In the genomic region with DNA sequence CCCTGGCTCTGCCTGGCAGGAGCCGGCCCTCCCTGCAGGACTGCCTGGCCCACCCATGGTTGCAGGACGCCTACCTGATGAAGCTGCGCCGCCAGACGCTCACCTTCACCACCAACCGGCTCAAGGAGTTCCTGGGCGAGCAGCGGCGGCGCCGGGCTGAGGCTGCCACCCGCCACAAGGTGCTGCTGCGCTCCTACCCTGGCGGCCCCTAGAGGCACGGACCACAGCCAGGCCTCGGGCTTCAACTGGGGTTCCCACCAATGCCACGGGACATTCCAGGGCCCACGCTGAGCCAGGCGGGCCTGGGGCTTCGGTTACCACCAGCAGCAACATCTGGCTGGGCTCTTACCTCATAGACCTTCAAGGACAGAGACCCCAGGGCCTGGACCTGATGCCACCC, we compare ENCODE assay signal across 19 cellular contexts. TPM values are rescaled to one million over a fixed set of nuclear protein-coding genes. Genes with fewer than 3 reads are reported as not detected.
"Had no signal": no experiment of that assay in that cellular context is flagged by ENCODE, and none has a peak within 500 bp of the region (broad histone marks: within the 10 kb centered on the region; RNA-seq: fewer than 3 reads in every experiment).

No MANE protein-coding gene starts in this region.

- H3K9me3 ChIP-seq: esophagus squamous epithelium, pancreas, thyroid gland had no signal

- H3K36me3 ChIP-seq: esophagus squamous epithelium, pancreas, thyroid gland had no signal

- H3K27me3 ChIP-seq: pancreas, thyroid gland had no signal

- DNase-seq: activated CD4-positive, alpha-beta memory T cell treated with anti-CD3 and anti-CD28 coated beads for 36 hours; activated CD4-positive, alpha-beta T cell treated with anti-CD3 and anti-CD28 coated beads for 1 hour; activated gamma-delta T cell treated with Interleukin-2 at 50 U/mL for 16 hours; activated naive CD8-positive, alpha-beta T cell treated with anti-CD3 and anti-CD28 coated beads for 36 hours; activated T-cell treated with anti-CD3 and anti-CD28 coated beads, Interleukin-2, amount 50 U/mL, for 48 hours; anterior cingulate cortex; dorsolateral prefrontal cortex; esophagus squamous epithelium; foreskin fibroblast; stimulated activated CD4-positive, alpha-beta T cell treated with anti-CD3 and anti-CD28 coated beads, Interleukin-4, amount 100 ng/mL, for 4 hours; stimulated activated naive CD8-positive, alpha-beta T cell treated with anti-CD3 and anti-CD28 coated beads, Interleukin-15, amount 100 ng/mL, for 72 hours; T-helper 17 cell; thyroid gland had no signal

- FAIRE-seq: endometrium, islet of Langerhans, pancreas had no signal

- H3K9me3 Mint-ChIP-seq: activated CD4-positive, alpha-beta memory T cell treated with anti-CD3 and anti-CD28 coated beads for 36 hours; activated naive CD8-positive, alpha-beta T cell treated with anti-CD3 and anti-CD28 coated beads for 36 hours; memory B cell; stimulated activated naive CD8-positive, alpha-beta T cell treated with anti-CD3 and anti-CD28 coated beads, Interleukin-15, amount 100 ng/mL, for 72 hours had no signal

- H3K4me3 Mint-ChIP-seq: activated CD4-positive, alpha-beta memory T cell treated with anti-CD3 and anti-CD28 coated beads for 36 hours; activated naive CD8-positive, alpha-beta T cell treated with anti-CD3 and anti-CD28 coated beads for 36 hours; memory B cell; stimulated activated naive CD8-positive, alpha-beta T cell treated with anti-CD3 and anti-CD28 coated beads, Interleukin-15, amount 100 ng/mL, for 72 hours; T-helper 17 cell had no signal

- H3K4me3 ChIP-seq: dorsolateral prefrontal cortex, esophagus squamous epithelium, pancreas, skin epidermis, thyroid gland had no signal

- H3K36me3 Mint-ChIP-seq: activated CD4-positive, alpha-beta memory T cell treated with anti-CD3 and anti-CD28 coated beads for 36 hours; activated naive CD8-positive, alpha-beta T cell treated with anti-CD3 and anti-CD28 coated beads for 36 hours; memory B cell had no signal

- H3K27ac ChIP-seq: dorsolateral prefrontal cortex, esophagus squamous epithelium, pancreas, skin epidermis, thyroid gland had no signal

- H3K27ac Mint-ChIP-seq: activated CD4-positive, alpha-beta memory T cell treated with anti-CD3 and anti-CD28 coated beads for 36 hours; activated naive CD8-positive, alpha-beta T cell treated with anti-CD3 and anti-CD28 coated beads for 36 hours; memory B cell; stimulated activated naive CD8-positive, alpha-beta T cell treated with anti-CD3 and anti-CD28 coated beads, Interleukin-15, amount 100 ng/mL, for 72 hours; T-helper 17 cell had no signal

RNA-seq across cellular contexts. Expression of gene ASIC4, which starts 21.7 kb away (rescaled TPM):
- total RNA-seq: activated naive CD8-positive, alpha-beta T cell treated with anti-CD3 and anti-CD28 coated beads for 36 hours; esophagus squamous epithelium; renal cortical epithelial cell; thyroid gland had no signal
